ENCODE assay signal across 1 cellular context in the genomic region with DNA sequence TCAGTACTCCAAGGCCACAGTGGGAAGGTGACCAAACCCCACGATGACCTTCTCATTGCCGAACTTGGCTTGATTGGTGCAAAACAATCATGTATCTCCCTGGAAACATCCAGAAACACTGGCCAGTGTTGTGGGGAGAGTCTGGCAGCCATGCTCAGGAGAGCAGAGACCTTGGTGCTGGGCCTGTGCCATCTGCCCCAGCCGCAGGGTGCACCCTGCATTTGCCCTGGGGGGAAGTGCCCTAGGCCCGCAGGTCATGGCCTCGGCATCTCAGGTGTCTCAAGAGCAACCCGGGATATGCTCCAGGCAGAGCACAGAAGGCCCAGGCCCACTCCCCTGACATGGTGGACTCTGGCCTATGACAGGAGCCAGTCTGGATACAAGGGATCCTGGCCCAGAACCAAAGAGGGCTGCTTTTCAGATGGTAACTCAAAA.
TF ChIP-seq lines count a peak whose summit lies in the region.

No MANE protein-coding gene starts in this region.

TF ChIP-seq in K562, 482 proteins besides CTCF, POLR2A, EP300 and RAD21:
- no peak for TF ChIP-seq ZNF79 (CRISPR knock-in tag; IDR thresholded peaks at IDR 0.05; ENCODE audit: low read depth)
- peak; percentile 9 for TF ChIP-seq RBBP5 (IDR thresholded peaks at IDR 0.05; ENCODE audit: borderline replicate concordance, insufficient read depth, low read length, poor library complexity, severe bottlenecking)
- TF ChIP-seq POLR2B (IDR thresholded peaks at IDR 0.05; ENCODE audit: low read depth, partially characterized antibody), result no peak
- TF ChIP-seq, protein P1, sequence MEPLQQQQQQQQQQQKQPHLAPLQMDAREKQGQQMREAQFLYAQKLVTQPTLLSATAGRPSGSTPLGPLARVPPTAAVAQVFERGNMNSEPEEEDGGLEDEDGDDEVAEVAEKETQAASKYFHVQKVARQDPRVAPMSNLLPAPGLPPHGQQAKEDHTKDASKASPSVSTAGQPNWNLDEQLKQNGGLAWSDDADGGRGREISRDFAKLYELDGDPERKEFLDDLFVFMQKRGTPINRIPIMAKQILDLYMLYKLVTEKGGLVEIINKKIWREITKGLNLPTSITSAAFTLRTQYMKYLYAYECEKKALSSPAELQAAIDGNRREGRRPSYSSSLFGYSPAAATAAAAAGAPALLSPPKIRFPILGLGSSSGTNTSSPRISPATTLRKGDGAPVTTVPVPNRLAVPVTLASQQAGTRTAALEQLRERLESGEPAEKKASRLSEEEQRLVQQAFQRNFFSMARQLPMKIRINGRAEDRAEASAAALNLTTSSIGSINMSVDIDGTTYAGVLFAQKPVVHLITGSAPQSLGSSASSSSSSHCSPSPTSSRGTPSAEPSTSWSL (CRISPR knock-in tag; IDR thresholded peaks at IDR 0.05; ENCODE audit: borderline replicate concordance), result no peak
- TF ChIP-seq SMAD1 (IDR thresholded peaks at IDR 0.05; ENCODE audit: low read depth, low read length, partially characterized antibody), result no peak
- TF ChIP-seq, protein P2, sequence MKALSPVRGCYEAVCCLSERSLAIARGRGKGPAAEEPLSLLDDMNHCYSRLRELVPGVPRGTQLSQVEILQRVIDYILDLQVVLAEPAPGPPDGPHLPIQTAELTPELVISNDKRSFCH (CRISPR knock-in tag; IDR thresholded peaks at IDR 0.05), result no peak
- TF ChIP-seq, protein P2 (tag; IDR thresholded peaks at IDR 0.05), result peak; percentile 35; the same call in 1 of the 2 replicates
- TF ChIP-seq, protein P3, sequence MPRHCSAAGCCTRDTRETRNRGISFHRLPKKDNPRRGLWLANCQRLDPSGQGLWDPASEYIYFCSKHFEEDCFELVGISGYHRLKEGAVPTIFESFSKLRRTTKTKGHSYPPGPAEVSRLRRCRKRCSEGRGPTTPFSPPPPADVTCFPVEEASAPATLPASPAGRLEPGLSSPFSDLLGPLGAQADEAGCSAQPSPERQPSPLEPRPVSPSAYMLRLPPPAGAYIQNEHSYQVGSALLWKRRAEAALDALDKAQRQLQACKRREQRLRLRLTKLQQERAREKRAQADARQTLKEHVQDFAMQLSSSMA (CRISPR knock-in tag; IDR thresholded peaks at IDR 0.05), result no peak
- no peak for TF ChIP-seq LCOR (CRISPR knock-in tag; IDR thresholded peaks at IDR 0.05)
- TF ChIP-seq, protein P4, sequence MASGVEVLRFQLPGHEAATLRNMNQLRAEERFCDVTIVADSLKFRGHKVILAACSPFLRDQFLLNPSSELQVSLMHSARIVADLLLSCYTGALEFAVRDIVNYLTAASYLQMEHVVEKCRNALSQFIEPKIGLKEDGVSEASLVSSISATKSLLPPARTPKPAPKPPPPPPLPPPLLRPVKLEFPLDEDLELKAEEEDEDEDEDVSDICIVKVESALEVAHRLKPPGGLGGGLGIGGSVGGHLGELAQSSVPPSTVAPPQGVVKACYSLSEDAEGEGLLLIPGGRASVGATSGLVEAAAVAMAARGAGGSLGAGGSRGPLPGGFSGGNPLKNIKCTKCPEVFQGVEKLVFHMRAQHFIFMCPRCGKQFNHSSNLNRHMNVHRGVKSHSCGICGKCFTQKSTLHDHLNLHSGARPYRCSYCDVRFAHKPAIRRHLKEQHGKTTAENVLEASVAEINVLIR (CRISPR knock-in tag; IDR thresholded peaks at IDR 0.05), result no peak
- TF ChIP-seq, protein P5, sequence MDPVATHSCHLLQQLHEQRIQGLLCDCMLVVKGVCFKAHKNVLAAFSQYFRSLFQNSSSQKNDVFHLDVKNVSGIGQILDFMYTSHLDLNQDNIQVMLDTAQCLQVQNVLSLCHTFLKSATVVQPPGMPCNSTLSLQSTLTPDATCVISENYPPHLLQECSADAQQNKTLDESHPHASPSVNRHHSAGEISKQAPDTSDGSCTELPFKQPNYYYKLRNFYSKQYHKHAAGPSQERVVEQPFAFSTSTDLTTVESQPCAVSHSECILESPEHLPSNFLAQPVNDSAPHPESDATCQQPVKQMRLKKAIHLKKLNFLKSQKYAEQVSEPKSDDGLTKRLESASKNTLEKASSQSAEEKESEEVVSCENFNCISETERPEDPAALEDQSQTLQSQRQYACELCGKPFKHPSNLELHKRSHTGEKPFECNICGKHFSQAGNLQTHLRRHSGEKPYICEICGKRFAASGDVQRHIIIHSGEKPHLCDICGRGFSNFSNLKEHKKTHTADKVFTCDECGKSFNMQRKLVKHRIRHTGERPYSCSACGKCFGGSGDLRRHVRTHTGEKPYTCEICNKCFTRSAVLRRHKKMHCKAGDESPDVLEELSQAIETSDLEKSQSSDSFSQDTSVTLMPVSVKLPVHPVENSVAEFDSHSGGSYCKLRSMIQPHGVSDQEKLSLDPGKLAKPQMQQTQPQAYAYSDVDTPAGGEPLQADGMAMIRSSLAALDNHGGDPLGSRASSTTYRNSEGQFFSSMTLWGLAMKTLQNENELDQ (CRISPR knock-in tag; IDR thresholded peaks at IDR 0.05; ENCODE audit: borderline replicate concordance), result no peak
- TF ChIP-seq, protein P6, sequence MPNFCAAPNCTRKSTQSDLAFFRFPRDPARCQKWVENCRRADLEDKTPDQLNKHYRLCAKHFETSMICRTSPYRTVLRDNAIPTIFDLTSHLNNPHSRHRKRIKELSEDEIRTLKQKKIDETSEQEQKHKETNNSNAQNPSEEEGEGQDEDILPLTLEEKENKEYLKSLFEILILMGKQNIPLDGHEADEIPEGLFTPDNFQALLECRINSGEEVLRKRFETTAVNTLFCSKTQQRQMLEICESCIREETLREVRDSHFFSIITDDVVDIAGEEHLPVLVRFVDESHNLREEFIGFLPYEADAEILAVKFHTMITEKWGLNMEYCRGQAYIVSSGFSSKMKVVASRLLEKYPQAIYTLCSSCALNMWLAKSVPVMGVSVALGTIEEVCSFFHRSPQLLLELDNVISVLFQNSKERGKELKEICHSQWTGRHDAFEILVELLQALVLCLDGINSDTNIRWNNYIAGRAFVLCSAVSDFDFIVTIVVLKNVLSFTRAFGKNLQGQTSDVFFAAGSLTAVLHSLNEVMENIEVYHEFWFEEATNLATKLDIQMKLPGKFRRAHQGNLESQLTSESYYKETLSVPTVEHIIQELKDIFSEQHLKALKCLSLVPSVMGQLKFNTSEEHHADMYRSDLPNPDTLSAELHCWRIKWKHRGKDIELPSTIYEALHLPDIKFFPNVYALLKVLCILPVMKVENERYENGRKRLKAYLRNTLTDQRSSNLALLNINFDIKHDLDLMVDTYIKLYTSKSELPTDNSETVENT (CRISPR knock-in tag; IDR thresholded peaks at IDR 0.05), result 0 out of 2 replicates have a peak, but pooled peaks have one; percentile 9
- no peak for TF ChIP-seq GATAD2B (IDR thresholded peaks at IDR 0.05; ENCODE audit: borderline replicate concordance)
- TF ChIP-seq, protein P7, sequence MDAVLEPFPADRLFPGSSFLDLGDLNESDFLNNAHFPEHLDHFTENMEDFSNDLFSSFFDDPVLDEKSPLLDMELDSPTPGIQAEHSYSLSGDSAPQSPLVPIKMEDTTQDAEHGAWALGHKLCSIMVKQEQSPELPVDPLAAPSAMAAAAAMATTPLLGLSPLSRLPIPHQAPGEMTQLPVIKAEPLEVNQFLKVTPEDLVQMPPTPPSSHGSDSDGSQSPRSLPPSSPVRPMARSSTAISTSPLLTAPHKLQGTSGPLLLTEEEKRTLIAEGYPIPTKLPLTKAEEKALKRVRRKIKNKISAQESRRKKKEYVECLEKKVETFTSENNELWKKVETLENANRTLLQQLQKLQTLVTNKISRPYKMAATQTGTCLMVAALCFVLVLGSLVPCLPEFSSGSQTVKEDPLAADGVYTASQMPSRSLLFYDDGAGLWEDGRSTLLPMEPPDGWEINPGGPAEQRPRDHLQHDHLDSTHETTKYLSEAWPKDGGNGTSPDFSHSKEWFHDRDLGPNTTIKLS (IDR thresholded peaks at IDR 0.05; ENCODE audit: borderline replicate concordance, low read depth), result no peak
- peak; percentile 74 for TF ChIP-seq NR4A1 (CRISPR knock-in tag; IDR thresholded peaks at IDR 0.05)
- TF ChIP-seq NR4A1 (tag; IDR thresholded peaks at IDR 0.05), result no peak
- TF ChIP-seq SMARCB1 (IDR thresholded peaks at IDR 0.05; ENCODE audit: insufficient read length, low read depth), result no peak
- TF ChIP-seq, protein P8, sequence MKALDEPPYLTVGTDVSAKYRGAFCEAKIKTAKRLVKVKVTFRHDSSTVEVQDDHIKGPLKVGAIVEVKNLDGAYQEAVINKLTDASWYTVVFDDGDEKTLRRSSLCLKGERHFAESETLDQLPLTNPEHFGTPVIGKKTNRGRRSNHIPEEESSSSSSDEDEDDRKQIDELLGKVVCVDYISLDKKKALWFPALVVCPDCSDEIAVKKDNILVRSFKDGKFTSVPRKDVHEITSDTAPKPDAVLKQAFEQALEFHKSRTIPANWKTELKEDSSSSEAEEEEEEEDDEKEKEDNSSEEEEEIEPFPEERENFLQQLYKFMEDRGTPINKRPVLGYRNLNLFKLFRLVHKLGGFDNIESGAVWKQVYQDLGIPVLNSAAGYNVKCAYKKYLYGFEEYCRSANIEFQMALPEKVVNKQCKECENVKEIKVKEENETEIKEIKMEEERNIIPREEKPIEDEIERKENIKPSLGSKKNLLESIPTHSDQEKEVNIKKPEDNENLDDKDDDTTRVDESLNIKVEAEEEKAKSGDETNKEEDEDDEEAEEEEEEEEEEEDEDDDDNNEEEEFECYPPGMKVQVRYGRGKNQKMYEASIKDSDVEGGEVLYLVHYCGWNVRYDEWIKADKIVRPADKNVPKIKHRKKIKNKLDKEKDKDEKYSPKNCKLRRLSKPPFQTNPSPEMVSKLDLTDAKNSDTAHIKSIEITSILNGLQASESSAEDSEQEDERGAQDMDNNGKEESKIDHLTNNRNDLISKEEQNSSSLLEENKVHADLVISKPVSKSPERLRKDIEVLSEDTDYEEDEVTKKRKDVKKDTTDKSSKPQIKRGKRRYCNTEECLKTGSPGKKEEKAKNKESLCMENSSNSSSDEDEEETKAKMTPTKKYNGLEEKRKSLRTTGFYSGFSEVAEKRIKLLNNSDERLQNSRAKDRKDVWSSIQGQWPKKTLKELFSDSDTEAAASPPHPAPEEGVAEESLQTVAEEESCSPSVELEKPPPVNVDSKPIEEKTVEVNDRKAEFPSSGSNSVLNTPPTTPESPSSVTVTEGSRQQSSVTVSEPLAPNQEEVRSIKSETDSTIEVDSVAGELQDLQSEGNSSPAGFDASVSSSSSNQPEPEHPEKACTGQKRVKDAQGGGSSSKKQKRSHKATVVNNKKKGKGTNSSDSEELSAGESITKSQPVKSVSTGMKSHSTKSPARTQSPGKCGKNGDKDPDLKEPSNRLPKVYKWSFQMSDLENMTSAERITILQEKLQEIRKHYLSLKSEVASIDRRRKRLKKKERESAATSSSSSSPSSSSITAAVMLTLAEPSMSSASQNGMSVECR (CRISPR knock-in tag; IDR thresholded peaks at IDR 0.05), result no peak
- no peak for TF ChIP-seq SMAD3 (CRISPR knock-in tag; conservative IDR thresholded peaks at IDR 0.05)
- no peak for TF ChIP-seq NCOA1 (IDR thresholded peaks at IDR 0.05; ENCODE audit: low read depth)
- no peak for TF ChIP-seq RBM25 (IDR thresholded peaks at IDR 0.05; ENCODE audit: low read depth, low read length, severe bottlenecking)
- TF ChIP-seq GATAD2A (IDR thresholded peaks at IDR 0.05), result no peak
- no peak for TF ChIP-seq FOXM1 (IDR thresholded peaks at IDR 0.05; ENCODE audit: low read depth)
- TF ChIP-seq FOXM1 (CRISPR knock-in tag; IDR thresholded peaks at IDR 0.05; ENCODE audit: low read depth), result no peak
- TF ChIP-seq FOSL1 (tag; conservative IDR thresholded peaks at IDR 0.05), result no peak
- TF ChIP-seq NFATC3 (IDR thresholded peaks at IDR 0.05), result no peak
- TF ChIP-seq MXI1 (IDR thresholded peaks at IDR 0.05; ENCODE audit: low read depth, low read length), result no peak
TF ChIP-seq in K562: peak in this region for 4.
